Comparison of ENCODE assay signal across 1 cellular context in the genomic region with DNA sequence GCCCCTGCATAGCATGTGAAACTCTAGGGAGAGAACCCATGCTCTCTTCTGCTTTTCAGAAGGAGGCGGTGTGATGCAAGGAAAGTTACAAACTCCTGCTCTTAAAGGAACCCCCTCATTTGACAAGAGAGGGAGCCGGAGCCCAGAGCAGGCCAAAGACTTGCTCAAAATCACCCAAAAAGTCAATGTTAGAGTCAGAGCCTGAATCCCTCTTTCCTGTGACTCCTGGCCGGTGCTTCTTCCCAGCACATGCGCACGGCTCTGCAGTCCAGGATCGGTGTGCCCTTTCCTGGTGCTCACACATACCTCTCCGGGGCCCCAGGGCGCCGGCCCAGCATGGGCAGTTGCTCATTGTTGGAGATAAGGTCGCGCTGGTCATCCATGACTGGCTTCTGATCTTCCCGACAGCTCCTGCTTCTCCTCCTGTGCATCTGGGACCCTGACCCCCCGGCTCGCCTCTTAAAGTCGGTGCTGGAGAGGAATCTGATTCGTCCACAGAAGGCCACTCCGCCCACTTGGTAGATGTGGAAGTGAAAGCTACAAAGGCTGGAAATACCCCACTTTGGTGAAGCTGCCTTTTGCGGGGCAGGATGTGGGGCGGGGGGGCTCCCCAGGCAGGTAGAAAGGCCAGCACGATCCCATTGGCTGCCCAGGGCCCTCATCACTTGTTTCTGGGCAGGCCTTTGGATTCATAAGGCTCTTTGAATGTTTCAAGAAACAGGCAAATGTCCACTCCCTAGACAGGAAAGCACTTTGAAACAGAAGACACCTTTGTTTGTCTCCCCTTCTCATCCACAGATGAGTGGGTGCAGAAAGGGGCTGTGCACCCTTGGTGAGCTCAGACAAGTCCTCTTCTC.
TF ChIP-seq lines count a peak whose summit lies in the region.

A gene (minus strand): TSS at position 592 of the 857 bp plus-strand sequence. CDS start 161 bp downstream, at position 431.

TF ChIP-seq in K562, 482 proteins besides CTCF, POLR2A, EP300 and RAD21 (continued from another document and continues in another):
- TF ChIP-seq, protein P1, sequence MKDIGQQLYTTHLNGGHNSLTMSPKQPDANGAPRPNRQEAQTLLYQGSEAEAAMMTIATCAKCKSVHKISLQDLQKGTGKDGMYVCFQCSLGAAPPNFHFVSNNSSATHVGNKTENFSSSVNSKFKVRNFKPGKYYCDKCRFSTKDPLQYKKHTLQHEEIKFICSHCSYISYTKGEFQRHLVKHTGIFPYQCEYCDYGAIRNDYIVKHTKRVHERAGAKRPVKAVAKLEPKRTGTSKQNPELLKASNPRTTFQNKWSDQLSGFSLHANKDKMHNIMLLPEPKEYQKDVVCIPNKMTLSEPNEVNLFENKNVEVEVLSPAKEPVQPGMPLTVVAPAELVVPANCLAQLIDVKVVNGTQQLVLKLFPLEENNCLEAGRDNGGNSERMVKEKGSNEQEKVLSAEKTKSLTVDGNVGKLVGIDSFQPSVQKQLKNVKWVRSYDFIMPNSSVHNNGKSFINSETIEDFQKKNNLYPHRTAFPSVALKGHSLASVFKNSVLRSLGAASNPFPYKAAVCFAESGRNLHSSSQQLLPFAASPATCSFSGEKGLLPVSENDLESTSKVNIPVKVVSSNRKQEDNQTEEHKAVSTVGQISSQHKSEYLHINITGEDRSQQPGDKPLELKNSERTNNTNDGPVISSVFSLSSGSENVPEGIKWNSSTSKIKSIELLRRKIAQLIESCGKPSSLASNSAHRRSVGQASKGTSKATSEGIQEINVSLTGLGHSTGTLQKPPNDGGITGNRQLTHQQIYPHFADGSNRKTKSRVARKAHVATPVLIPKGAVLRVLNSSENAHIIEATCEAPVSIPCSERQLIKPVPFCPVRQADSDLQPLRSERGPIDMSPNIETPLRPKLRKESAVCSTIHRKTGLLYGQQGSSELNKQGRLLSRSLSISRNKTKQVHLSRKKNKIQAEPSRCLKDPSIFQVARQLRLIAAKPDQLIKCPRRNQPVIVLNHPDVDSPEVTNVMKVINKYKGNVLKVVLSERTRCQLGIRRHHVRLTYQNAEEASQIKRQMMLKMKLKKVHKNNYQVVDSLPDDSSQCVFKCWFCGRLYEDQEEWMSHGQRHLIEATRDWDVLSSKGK (CRISPR knock-in tag; IDR thresholded peaks at IDR 0.05): no peak
- TF ChIP-seq, protein P2, sequence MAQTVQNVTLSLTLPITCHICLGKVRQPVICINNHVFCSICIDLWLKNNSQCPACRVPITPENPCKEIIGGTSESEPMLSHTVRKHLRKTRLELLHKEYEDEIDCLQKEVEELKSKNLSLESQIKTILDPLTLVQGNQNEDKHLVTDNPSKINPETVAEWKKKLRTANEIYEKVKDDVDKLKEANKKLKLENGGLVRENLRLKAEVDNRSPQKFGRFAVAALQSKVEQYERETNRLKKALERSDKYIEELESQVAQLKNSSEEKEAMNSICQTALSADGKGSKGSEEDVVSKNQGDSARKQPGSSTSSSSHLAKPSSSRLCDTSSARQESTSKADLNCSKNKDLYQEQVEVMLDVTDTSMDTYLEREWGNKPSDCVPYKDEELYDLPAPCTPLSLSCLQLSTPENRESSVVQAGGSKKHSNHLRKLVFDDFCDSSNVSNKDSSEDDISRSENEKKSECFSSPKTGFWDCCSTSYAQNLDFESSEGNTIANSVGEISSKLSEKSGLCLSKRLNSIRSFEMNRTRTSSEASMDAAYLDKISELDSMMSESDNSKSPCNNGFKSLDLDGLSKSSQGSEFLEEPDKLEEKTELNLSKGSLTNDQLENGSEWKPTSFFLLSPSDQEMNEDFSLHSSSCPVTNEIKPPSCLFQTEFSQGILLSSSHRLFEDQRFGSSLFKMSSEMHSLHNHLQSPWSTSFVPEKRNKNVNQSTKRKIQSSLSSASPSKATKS (CRISPR knock-in tag; IDR thresholded peaks at IDR 0.05): no peak
- TF ChIP-seq, protein P3, sequence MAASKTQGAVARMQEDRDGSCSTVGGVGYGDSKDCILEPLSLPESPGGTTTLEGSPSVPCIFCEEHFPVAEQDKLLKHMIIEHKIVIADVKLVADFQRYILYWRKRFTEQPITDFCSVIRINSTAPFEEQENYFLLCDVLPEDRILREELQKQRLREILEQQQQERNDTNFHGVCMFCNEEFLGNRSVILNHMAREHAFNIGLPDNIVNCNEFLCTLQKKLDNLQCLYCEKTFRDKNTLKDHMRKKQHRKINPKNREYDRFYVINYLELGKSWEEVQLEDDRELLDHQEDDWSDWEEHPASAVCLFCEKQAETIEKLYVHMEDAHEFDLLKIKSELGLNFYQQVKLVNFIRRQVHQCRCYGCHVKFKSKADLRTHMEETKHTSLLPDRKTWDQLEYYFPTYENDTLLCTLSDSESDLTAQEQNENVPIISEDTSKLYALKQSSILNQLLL (CRISPR knock-in tag; IDR thresholded peaks at IDR 0.05; ENCODE audit: borderline replicate concordance): no peak
- TF ChIP-seq, protein P4, sequence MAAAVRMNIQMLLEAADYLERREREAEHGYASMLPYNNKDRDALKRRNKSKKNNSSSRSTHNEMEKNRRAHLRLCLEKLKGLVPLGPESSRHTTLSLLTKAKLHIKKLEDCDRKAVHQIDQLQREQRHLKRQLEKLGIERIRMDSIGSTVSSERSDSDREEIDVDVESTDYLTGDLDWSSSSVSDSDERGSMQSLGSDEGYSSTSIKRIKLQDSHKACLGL (CRISPR knock-in tag; IDR thresholded peaks at IDR 0.05; ENCODE audit: borderline replicate concordance, poor library complexity, severe bottlenecking): no peak
- TF ChIP-seq ETV6 (IDR thresholded peaks at IDR 0.05; ENCODE audit: borderline replicate concordance in 1 of 2, low read depth in 2 of 2, low read length in 1 of 2) (no peak), ETV6 (CRISPR knock-in tag; IDR thresholded peaks at IDR 0.05; ENCODE audit: borderline replicate concordance) (no peak), SMAD4 (CRISPR knock-in tag; conservative IDR thresholded peaks at IDR 0.05) (no peak), ZNF121 (CRISPR knock-in tag; conservative IDR thresholded peaks at IDR 0.05) (no peak), JUND (IDR thresholded peaks at IDR 0.05; ENCODE audit: borderline replicate concordance, low read depth, low read length) (no peak), JUND (tag; IDR thresholded peaks at IDR 0.05; ENCODE audit: borderline replicate concordance, low read depth, low read length) (no peak), SREBF2 (CRISPR knock-in tag; IDR thresholded peaks at IDR 0.05) (no peak), PHB2 (IDR thresholded peaks at IDR 0.05; ENCODE audit: low read depth) (no peak), SP2 (IDR thresholded peaks at IDR 0.05; ENCODE audit: extremely low read depth, low read depth, low read length, poor library complexity, severe bottlenecking) (no peak), SRF (CRISPR knock-in tag; IDR thresholded peaks at IDR 0.05) (no peak), PTBP1 (IDR thresholded peaks at IDR 0.05; ENCODE audit: low read depth, low read length) (no peak), MEIS2 (IDR thresholded peaks at IDR 0.05; ENCODE audit: partially characterized antibody) (no peak), RBM17 (IDR thresholded peaks at IDR 0.05; ENCODE audit: borderline replicate concordance, low read depth, low read length) (no peak), NR1H2 (CRISPR knock-in tag; IDR thresholded peaks at IDR 0.05) (no peak), HDAC6 (IDR thresholded peaks at IDR 0.05; ENCODE audit: low read depth, low read length) (no peak), CBX3 (IDR thresholded peaks at IDR 0.05; ENCODE audit: borderline replicate concordance in 1 of 2, low read length in 2 of 2) (no peak), MAFK (IDR thresholded peaks at IDR 0.05; ENCODE audit: low read length) (no peak), ZKSCAN3 (CRISPR knock-in tag; IDR thresholded peaks at IDR 0.05) (no peak), NCOA4 (IDR thresholded peaks at IDR 0.05; ENCODE audit: partially characterized antibody) (no peak), NFYB (IDR thresholded peaks at IDR 0.05; ENCODE audit: extremely low read depth, insufficient read length) (peak; percentile 85), MCM3 (IDR thresholded peaks at IDR 0.05) (no peak), EZH2 (IDR thresholded peaks at IDR 0.05; ENCODE audit: borderline replicate concordance, low read depth, low read length) (no peak), SMARCB1 (IDR thresholded peaks at IDR 0.05; ENCODE audit: insufficient read length, low read depth) (no peak), ZNF707 (CRISPR knock-in tag; conservative IDR thresholded peaks at IDR 0.05) (no peak), FOS (IDR thresholded peaks at IDR 0.05; ENCODE audit: extremely low read depth, insufficient read length) (peak; percentile 16), MECOM (CRISPR knock-in tag; IDR thresholded peaks at IDR 0.05) (no peak)
- TF ChIP-seq, protein P5, sequence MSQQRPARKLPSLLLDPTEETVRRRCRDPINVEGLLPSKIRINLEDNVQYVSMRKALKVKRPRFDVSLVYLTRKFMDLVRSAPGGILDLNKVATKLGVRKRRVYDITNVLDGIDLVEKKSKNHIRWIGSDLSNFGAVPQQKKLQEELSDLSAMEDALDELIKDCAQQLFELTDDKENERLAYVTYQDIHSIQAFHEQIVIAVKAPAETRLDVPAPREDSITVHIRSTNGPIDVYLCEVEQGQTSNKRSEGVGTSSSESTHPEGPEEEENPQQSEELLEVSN (IDR thresholded peaks at IDR 0.05; ENCODE audit: borderline replicate concordance in 1 of 2, extremely low read depth in 1 of 2, insufficient read depth in 1 of 2, insufficient read length in 1 of 2, low read depth in 1 of 2, low read length in 1 of 2, poor library complexity in 1 of 2, severe bottlenecking in 1 of 2): no peak
- TF ChIP-seq, protein P6, sequence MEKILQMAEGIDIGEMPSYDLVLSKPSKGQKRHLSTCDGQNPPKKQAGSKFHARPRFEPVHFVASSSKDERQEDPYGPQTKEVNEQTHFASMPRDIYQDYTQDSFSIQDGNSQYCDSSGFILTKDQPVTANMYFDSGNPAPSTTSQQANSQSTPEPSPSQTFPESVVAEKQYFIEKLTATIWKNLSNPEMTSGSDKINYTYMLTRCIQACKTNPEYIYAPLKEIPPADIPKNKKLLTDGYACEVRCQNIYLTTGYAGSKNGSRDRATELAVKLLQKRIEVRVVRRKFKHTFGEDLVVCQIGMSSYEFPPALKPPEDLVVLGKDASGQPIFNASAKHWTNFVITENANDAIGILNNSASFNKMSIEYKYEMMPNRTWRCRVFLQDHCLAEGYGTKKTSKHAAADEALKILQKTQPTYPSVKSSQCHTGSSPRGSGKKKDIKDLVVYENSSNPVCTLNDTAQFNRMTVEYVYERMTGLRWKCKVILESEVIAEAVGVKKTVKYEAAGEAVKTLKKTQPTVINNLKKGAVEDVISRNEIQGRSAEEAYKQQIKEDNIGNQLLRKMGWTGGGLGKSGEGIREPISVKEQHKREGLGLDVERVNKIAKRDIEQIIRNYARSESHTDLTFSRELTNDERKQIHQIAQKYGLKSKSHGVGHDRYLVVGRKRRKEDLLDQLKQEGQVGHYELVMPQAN (IDR thresholded peaks at IDR 0.05; ENCODE audit: borderline replicate concordance): no peak
- TF ChIP-seq, protein P7, sequence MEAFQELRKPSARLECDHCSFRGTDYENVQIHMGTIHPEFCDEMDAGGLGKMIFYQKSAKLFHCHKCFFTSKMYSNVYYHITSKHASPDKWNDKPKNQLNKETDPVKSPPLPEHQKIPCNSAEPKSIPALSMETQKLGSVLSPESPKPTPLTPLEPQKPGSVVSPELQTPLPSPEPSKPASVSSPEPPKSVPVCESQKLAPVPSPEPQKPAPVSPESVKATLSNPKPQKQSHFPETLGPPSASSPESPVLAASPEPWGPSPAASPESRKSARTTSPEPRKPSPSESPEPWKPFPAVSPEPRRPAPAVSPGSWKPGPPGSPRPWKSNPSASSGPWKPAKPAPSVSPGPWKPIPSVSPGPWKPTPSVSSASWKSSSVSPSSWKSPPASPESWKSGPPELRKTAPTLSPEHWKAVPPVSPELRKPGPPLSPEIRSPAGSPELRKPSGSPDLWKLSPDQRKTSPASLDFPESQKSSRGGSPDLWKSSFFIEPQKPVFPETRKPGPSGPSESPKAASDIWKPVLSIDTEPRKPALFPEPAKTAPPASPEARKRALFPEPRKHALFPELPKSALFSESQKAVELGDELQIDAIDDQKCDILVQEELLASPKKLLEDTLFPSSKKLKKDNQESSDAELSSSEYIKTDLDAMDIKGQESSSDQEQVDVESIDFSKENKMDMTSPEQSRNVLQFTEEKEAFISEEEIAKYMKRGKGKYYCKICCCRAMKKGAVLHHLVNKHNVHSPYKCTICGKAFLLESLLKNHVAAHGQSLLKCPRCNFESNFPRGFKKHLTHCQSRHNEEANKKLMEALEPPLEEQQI (IDR thresholded peaks at IDR 0.05): no peak
- TF ChIP-seq, protein P8, sequence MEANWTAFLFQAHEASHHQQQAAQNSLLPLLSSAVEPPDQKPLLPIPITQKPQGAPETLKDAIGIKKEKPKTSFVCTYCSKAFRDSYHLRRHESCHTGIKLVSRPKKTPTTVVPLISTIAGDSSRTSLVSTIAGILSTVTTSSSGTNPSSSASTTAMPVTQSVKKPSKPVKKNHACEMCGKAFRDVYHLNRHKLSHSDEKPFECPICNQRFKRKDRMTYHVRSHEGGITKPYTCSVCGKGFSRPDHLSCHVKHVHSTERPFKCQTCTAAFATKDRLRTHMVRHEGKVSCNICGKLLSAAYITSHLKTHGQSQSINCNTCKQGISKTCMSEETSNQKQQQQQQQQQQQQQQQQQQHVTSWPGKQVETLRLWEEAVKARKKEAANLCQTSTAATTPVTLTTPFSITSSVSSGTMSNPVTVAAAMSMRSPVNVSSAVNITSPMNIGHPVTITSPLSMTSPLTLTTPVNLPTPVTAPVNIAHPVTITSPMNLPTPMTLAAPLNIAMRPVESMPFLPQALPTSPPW (CRISPR knock-in tag; IDR thresholded peaks at IDR 0.05): peak; percentile 80
- TF ChIP-seq, protein P9, sequence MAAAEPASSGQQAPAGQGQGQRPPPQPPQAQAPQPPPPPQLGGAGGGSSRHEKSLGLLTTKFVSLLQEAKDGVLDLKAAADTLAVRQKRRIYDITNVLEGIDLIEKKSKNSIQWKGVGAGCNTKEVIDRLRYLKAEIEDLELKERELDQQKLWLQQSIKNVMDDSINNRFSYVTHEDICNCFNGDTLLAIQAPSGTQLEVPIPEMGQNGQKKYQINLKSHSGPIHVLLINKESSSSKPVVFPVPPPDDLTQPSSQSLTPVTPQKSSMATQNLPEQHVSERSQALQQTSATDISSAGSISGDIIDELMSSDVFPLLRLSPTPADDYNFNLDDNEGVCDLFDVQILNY (CRISPR knock-in tag; IDR thresholded peaks at IDR 0.05): no peak
- TF ChIP-seq, protein P10, sequence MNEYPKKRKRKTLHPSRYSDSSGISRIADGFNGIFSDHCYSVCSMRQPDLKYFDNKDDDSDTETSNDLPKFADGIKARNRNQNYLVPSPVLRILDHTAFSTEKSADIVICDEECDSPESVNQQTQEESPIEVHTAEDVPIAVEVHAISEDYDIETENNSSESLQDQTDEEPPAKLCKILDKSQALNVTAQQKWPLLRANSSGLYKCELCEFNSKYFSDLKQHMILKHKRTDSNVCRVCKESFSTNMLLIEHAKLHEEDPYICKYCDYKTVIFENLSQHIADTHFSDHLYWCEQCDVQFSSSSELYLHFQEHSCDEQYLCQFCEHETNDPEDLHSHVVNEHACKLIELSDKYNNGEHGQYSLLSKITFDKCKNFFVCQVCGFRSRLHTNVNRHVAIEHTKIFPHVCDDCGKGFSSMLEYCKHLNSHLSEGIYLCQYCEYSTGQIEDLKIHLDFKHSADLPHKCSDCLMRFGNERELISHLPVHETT (CRISPR knock-in tag; conservative IDR thresholded peaks at IDR 0.05 in 1 of 2, IDR thresholded peaks at IDR 0.05 in 1 of 2): no peak
- TF ChIP-seq, protein P11, sequence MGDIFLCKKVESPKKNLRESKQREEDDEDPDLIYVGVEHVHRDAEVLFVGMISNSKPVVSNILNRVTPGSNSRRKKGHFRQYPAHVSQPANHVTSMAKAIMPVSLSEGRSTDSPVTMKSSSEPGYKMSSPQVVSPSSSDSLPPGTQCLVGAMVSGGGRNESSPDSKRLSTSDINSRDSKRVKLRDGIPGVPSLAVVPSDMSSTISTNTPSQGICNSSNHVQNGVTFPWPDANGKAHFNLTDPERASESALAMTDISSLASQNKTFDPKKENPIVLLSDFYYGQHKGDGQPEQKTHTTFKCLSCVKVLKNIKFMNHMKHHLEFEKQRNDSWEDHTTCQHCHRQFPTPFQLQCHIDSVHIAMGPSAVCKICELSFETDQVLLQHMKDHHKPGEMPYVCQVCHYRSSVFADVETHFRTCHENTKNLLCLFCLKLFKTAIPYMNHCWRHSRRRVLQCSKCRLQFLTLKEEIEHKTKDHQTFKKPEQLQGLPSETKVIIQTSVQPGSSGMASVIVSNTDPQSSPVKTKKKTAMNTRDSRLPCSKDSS (IDR thresholded peaks at IDR 0.05; ENCODE audit: low read depth, partially characterized antibody): no peak
